10 cellular contexts compared by ENCODE assay signal in the genomic region with DNA sequence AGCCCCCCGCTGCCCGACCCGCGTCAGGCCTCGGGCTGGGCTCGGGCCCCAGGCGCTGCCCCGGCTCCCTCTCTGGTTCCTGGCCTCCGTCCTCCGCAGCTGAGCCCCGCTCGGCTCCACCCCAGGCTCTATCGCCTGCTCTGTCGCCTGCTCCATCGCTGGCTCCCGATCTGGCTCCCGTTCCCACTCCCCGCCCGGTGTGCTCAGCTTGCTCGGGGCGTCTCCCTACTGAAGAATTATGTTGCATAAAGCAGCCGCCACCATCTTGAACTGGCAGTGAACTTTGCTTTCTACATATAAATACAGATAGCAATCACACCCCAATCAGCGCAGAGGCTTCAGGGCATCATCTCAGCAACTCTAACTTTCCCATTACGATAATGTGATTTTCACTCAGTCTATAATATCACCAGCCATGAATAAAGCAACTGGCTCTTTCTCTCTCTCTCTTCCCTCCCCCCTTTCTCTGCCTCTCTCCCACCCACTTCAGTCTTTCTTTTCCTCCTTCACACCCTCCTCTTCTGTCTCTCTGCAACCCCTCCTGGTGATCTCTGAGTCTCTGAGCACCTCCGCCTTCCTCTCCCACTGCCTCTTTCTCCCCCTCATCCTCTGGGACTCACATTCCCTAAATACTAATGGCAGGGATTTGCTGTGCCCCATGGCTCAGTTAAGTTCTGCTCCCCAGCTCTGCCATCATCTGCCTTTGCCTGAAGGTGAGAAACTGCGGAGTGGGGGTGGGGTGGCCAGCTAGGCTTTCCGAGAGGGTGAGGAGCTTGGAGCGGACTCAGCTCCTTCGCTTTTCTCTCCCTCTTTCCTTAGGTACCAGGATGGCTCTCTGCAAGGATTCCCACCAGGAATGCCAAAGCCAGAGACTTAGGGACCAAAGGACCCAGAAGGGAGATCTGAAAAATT. TPM values are rescaled to one million over a fixed set of nuclear protein-coding genes. Genes with fewer than 3 reads are reported as not detected.
A peak's percentile ranks its signal among the peaks of the same experiment; 100 is the strongest.
DNase-seq lines count a peak whose midpoint lies in the region; ATAC-seq lines count a peak whose summit lies in the region.
"Had no signal": no experiment of that assay in that cellular context is flagged by ENCODE, and none has a peak within 500 bp of the region (broad histone marks: within the 10 kb centered on the region; RNA-seq: fewer than 3 reads in every experiment).

No MANE protein-coding gene starts in this region.

- peak overlapping the region; percentile 37 for H3K4me3 ChIP-seq in H7 (ENCODE audit: insufficient read depth, low read depth, low read length)
- no peak overlapping the region for H3K4me3 ChIP-seq in effector memory CD4-positive, alpha-beta T cell (ENCODE audit: insufficient read depth, low read depth, low read length, poor library complexity, severe bottlenecking)

- peak overlapping the region; percentile 34 for H3K4me3 Mint-ChIP-seq in activated T-helper 17 cell treated with anti-CD3 and anti-CD28 coated beads, Interleukin-2, amount 50 U/mL, for 72 hours

- no peaks in the 10 kb centered on the region for H3K36me3 Mint-ChIP-seq in activated T-helper 17 cell treated with anti-CD3 and anti-CD28 coated beads, Interleukin-2, amount 50 U/mL, for 72 hours (ENCODE audit: low read depth)

- no peaks in the 10 kb centered on the region for H3K9me3 Mint-ChIP-seq in activated T-helper 17 cell treated with anti-CD3 and anti-CD28 coated beads, Interleukin-2, amount 50 U/mL, for 72 hours

- H3K27ac Mint-ChIP-seq in activated T-helper 17 cell treated with anti-CD3 and anti-CD28 coated beads, Interleukin-2, amount 50 U/mL, for 72 hours, result no peak overlapping the region

- H3K27me3 ChIP-seq in H7 (ENCODE audit: control insufficient read depth, insufficient read depth, low read length), result no peaks in the 10 kb centered on the region
- H3K27me3 ChIP-seq in effector memory CD4-positive, alpha-beta T cell (replicated peaks; ENCODE audit: control insufficient read depth, insufficient read depth, low read length, poor library complexity, severe bottlenecking), result no peaks in the 10 kb centered on the region

- no peaks in the 10 kb centered on the region for H3K9me3 ChIP-seq in effector memory CD4-positive, alpha-beta T cell (ENCODE audit: control insufficient read depth, low read length)

- no peaks in the 10 kb centered on the region for H3K36me3 ChIP-seq in H7 (replicated peaks; ENCODE audit: control insufficient read depth, insufficient read depth, low read length)
- H3K36me3 ChIP-seq in effector memory CD4-positive, alpha-beta T cell (ENCODE audit: control insufficient read depth, insufficient read depth, low read length), result no peaks in the 10 kb centered on the region

- no peak for ATAC-seq in activated T-helper 17 cell treated with anti-CD3 and anti-CD28 coated beads, Interleukin-2, amount 50 U/mL, for 72 hours (replicated peaks)
- ATAC-seq in left ventricle myocardium superior, result peak; percentile 76

- H3K4me1 ChIP-seq in effector memory CD4-positive, alpha-beta T cell (ENCODE audit: control insufficient read depth, insufficient read depth, low read length, poor library complexity, severe bottlenecking), result no peaks in the 10 kb centered on the region

- DNase-seq in H7 (peak; percentile 83), left ventricle myocardium superior (peak; percentile 40), putamen (ENCODE audit: low spot score) (peak; percentile 51), activated gamma-delta T cell (lab: John Stamatoyannopoulos, UW) (no peak), NCI-H2029 (lab: John Stamatoyannopoulos, UW) (no peak)
- DNase-seq in effector memory CD4-positive, alpha-beta T cell, result no peak
- DNase-seq in activated CD8-positive, alpha-beta memory T cell treated with anti-CD3 and anti-CD28 coated beads for 24 hours, result no peak
- DNase-seq: GDM1, NCI-H526 treated with DMSO at 0.1 percent for 48 hours had no signal

- peaks cover 49% of the 10 kb centered on the region for H3K27me3 Mint-ChIP-seq in activated T-helper 17 cell treated with anti-CD3 and anti-CD28 coated beads, Interleukin-2, amount 50 U/mL, for 72 hours

- no peak overlapping the region for H3K27ac ChIP-seq in effector memory CD4-positive, alpha-beta T cell (ENCODE audit: insufficient read depth, low read length, poor library complexity, severe bottlenecking)

- H3K4me1 Mint-ChIP-seq in activated T-helper 17 cell treated with anti-CD3 and anti-CD28 coated beads, Interleukin-2, amount 50 U/mL, for 72 hours, result peaks cover 5% of the 10 kb centered on the region

- intact Hi-C loops in left ventricle myocardium superior (cut with micrococcal nuclease), result no loop called here

RNA-seq across cellular contexts. Expression of a gene that starts 43.2 kb away (rescaled TPM):
- total RNA-seq in H7 (2014; rRNA removed; shearing (Covaris generic)), result 13.0 and 13.2 TPM in 2 replicates
- 10 to 100 TPM; 14.8 to 15.1 TPM for total RNA-seq in activated T-helper 17 cell treated with anti-CD3 and anti-CD28 coated beads, Interleukin-2, amount 50 U/mL, for 72 hours
- total RNA-seq in left ventricle myocardium superior, result 33.2 TPM

Comparison
In these comparisons a context has a peak if more than half of its experiments do, and no peak if none do; other contexts are left out.
1. DNase-seq: peak in H7 (single experiment), left ventricle myocardium superior (single experiment) and putamen (single experiment); none in effector memory CD4-positive, alpha-beta T cell (0 of 3), activated gamma-delta T cell (single experiment), NCI-H2029 (single experiment) and activated CD8-positive, alpha-beta memory T cell treated with anti-CD3 and anti-CD28 coated beads for 24 hours (single experiment).